In the genomic region with DNA sequence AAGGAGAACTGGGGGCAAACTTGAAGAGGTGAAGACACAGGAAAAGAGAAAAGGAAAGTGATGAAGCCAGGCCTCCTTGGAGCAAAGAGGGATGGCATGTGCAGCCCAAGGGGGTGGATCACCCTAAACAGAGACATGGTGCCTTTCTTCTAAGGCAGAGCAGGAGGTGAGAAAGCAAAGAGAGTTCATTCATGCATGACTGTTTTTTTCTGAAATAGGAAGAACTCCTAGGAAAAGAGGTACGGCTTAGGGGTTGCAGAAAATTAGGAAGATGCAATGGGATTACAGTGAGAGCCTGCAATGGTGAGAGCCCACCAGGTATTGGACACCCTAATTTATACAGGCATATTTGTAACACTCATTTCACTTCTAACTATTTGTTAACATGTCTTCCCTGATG, we compare ENCODE assay signal across 2 cellular contexts.
TF ChIP-seq lines count a peak whose summit lies in the region.

No MANE protein-coding gene starts in this region.

TF ChIP-seq in SK-N-SH, 30 proteins besides CTCF, POLR2A, EP300 and RAD21 (continued from another document):
- TF ChIP-seq REST (IDR thresholded peaks at IDR 0.05; ENCODE audit: low read depth, low read length) (no peak), IRF3 (IDR thresholded peaks at IDR 0.05; ENCODE audit: low read depth, low read length) (no peak), GABPA (IDR thresholded peaks at IDR 0.05; ENCODE audit: low read depth) (no peak), MEF2A (IDR thresholded peaks at IDR 0.05; ENCODE audit: borderline replicate concordance, low read depth) (no peak), NRF1 (IDR thresholded peaks at IDR 0.05; ENCODE audit: low read depth, low read length) (no peak), JUND (IDR thresholded peaks at IDR 0.05) (no peak)
- TF ChIP-seq, protein P1, sequence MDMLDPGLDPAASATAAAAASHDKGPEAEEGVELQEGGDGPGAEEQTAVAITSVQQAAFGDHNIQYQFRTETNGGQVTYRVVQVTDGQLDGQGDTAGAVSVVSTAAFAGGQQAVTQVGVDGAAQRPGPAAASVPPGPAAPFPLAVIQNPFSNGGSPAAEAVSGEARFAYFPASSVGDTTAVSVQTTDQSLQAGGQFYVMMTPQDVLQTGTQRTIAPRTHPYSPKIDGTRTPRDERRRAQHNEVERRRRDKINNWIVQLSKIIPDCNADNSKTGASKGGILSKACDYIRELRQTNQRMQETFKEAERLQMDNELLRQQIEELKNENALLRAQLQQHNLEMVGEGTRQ (IDR thresholded peaks at IDR 0.05; ENCODE audit: borderline replicate concordance, low read depth, low read length), result no peak
- TF ChIP-seq, protein P2, sequence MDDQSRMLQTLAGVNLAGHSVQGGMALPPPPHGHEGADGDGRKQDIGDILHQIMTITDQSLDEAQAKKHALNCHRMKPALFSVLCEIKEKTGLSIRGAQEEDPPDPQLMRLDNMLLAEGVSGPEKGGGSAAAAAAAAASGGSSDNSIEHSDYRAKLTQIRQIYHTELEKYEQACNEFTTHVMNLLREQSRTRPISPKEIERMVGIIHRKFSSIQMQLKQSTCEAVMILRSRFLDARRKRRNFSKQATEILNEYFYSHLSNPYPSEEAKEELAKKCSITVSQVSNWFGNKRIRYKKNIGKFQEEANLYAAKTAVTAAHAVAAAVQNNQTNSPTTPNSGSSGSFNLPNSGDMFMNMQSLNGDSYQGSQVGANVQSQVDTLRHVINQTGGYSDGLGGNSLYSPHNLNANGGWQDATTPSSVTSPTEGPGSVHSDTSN (IDR thresholded peaks at IDR 0.05), result no peak

TF ChIP-seq in SK-N-SH treated with all-trans-retinoic acid at 6 μM for 48 hours, 23 proteins besides CTCF, POLR2A, EP300 and RAD21:
- TF ChIP-seq TSHZ2 (CRISPR knock-in tag; IDR thresholded peaks at IDR 0.05) (no peak), ZFP3 (CRISPR knock-in tag; IDR thresholded peaks at IDR 0.05) (no peak), GLIS3 (CRISPR knock-in tag; IDR thresholded peaks at IDR 0.05) (no peak), ARNTL (CRISPR knock-in tag; IDR thresholded peaks at IDR 0.05; ENCODE audit: borderline replicate concordance, low read depth) (no peak), ZFP30 (CRISPR knock-in tag; IDR thresholded peaks at IDR 0.05) (no peak), POU6F1 (CRISPR knock-in tag; IDR thresholded peaks at IDR 0.05; ENCODE audit: borderline replicate concordance, low read depth) (no peak), TOX (CRISPR knock-in tag; IDR thresholded peaks at IDR 0.05; ENCODE audit: borderline replicate concordance) (no peak), ZNF8 (CRISPR knock-in tag; IDR thresholded peaks at IDR 0.05) (no peak), CSDC2 (CRISPR knock-in tag; IDR thresholded peaks at IDR 0.05) (no peak)
